22 cellular contexts compared by ENCODE assay signal in the genomic region with DNA sequence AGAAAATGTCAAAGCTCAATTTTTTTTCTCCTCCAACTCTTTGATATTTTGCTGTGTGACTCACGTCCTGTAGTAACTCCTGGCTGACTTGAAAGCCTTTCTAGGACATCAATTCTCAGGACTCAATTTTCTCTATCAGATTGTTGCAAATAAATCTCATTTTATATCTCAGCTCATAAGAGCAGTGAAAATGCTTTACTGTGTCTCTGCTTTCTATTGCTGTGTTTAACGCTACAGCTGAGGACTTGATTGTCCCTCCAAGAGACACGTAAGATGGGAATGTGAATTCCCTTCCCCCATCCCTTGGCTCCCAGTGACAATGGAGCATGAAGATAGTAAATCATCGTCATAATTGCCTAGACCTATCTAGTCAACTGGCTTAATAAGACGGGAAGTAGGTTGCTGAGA. TPM values are rescaled to one million over a fixed set of nuclear protein-coding genes. Genes with fewer than 3 reads are reported as not detected.
DNase-seq lines count a peak whose midpoint lies in the region; ATAC-seq, FAIRE-seq and TF ChIP-seq lines count a peak whose summit lies in the region.
"Had no signal": no experiment of that assay in that cellular context is flagged by ENCODE, and none has a peak within 500 bp of the region (broad histone marks: within the 10 kb centered on the region; RNA-seq: fewer than 3 reads in every experiment).

No MANE protein-coding gene starts in this region.

- H3K79me2 ChIP-seq in H1 (ENCODE audit: control insufficient read depth in 1 of 2, insufficient read depth in 2 of 2, low read length in 2 of 2), result no peaks in the 10 kb centered on the region

- peaks cover 28% of the 10 kb centered on the region for H3K4me1 Mint-ChIP-seq in mesothelial cell of epicardium
- peaks cover 0 to 6% of the 10 kb centered on the region in 2 donors for H3K4me1 Mint-ChIP-seq in natural killer cell treated with Interleukin-12 subunit alpha and Interleukin-12 subunit beta and Interleukin-15 and Interleukin-18, amount 100 ng/mL, for 72 hours (ENCODE audit: low read depth in 2 of 2)
- H3K4me1 Mint-ChIP-seq: activated CD8-positive, alpha-beta memory T cell treated with anti-CD3 and anti-CD28 coated beads, Interleukin-2, amount 10 ng/mL, durations not matched to agents 7 days and 5 days; stimulated activated naive CD8-positive, alpha-beta T cell treated with anti-CD3 and anti-CD28 coated beads, Interleukin-15, amount 100 ng/mL, for 72 hours had no signal

- TF ChIP-seq EP300 in H1 (IDR thresholded peaks at IDR 0.05; ENCODE audit: borderline replicate concordance in 1 of 2, low read depth in 2 of 2, low read length in 2 of 2), result no peak

- no peak overlapping the region for H3K14ac ChIP-seq in H1 (ENCODE audit: insufficient read length)

- H2AK5ac ChIP-seq in H1 (ENCODE audit: low read depth, low read length), result no peak overlapping the region

- CTCF ChIA-PET in H1 (lab: Charles Lee; ENCODE audit: partially characterized antibody), result interaction anchor here (1.4 kb wide), 1 partner anchor 15 kb away, joined by 5 read pairs; no protein-coding TSS in a partner anchor

- H3K4me3 ChIP-seq in H1 (ENCODE audit: extremely low read depth in 1 of 4, insufficient read depth in 2 of 4, low read depth in 3 of 4, low read length in 4 of 4), result no peak overlapping the region
- no peak overlapping the region for H3K4me3 ChIP-seq in tibial artery
- H3K4me3 ChIP-seq: BLaER1, left lung had no signal

- no peak overlapping the region for H3K18ac ChIP-seq in H1 (ENCODE audit: extremely low read depth, low read length)

- POLR2A ChIA-PET in H1 (lab: Charles Lee; ENCODE audit: partially characterized antibody), result no interaction called here

- TF ChIP-seq CTCF in H1 (IDR thresholded peaks at IDR 0.05; ENCODE audit: control extremely low read depth in 1 of 3, insufficient read depth in 1 of 3, low read depth in 1 of 3, low read length in 3 of 3) (no peak), mesothelial cell of epicardium (IDR thresholded peaks at IDR 0.05; ENCODE audit: unreplicated experiment) (no peak), tibial artery (IDR thresholded peaks at IDR 0.05) (no peak)

- WGBS in H1 (ENCODE audit: extremely low coverage in 1 of 2, insufficient coverage in 1 of 2, insufficient read length in 1 of 2, insufficient replicate concordance in 2 of 2, low coverage in 1 of 2, low lambda C conversion rate in 2 of 2, missing lambda C conversion rate in 1 of 2), 2 experiments, result 84% methylated on average over 5 of the region's 5 CpGs; no CpG with 5 or more reads in 1 of the 2 experiments

- H3K9me3 Mint-ChIP-seq in mesothelial cell of epicardium, result peaks cover 8% of the 10 kb centered on the region
- H3K9me3 Mint-ChIP-seq in natural killer cell treated with Interleukin-12 subunit alpha and Interleukin-12 subunit beta and Interleukin-15 and Interleukin-18, amount 100 ng/mL, for 72 hours, result no peaks in the 10 kb centered on the region
- H3K9me3 Mint-ChIP-seq: stimulated activated naive CD8-positive, alpha-beta T cell treated with anti-CD3 and anti-CD28 coated beads, Interleukin-15, amount 100 ng/mL, for 72 hours; T-helper 1 cell treated with Interleukin-12 subunit alpha and Interleukin-12 subunit beta and Interleukin-4 antibody, amounts not matched to agents 30 μg/mL and 1 μg/mL, for 36 hours had no signal

- no peaks in the 10 kb centered on the region; a peak in 1 of 7 replicates for H3K4me1 ChIP-seq in H1 (replicated peaks in 1 of 4; ENCODE audit: control insufficient read depth in 3 of 4, insufficient read depth in 4 of 4, low read length in 3 of 4)
- no peaks in the 10 kb centered on the region for H3K4me1 ChIP-seq in tibial artery
- H3K4me1 ChIP-seq: BLaER1, left lung had no signal

- H4K5ac ChIP-seq in H1 (ENCODE audit: insufficient read length, low read depth, low read length), result no peak overlapping the region

- peak overlapping the region; percentile 91 for H3K27ac Mint-ChIP-seq in mesothelial cell of epicardium
- no peak overlapping the region for H3K27ac Mint-ChIP-seq in natural killer cell treated with Interleukin-12 subunit alpha and Interleukin-12 subunit beta and Interleukin-15 and Interleukin-18, amount 100 ng/mL, for 72 hours
- H3K27ac Mint-ChIP-seq: activated CD8-positive, alpha-beta memory T cell treated with anti-CD3 and anti-CD28 coated beads, Interleukin-2, amount 10 ng/mL, durations not matched to agents 7 days and 5 days; progenitor cell of endocrine pancreas; stimulated activated naive CD8-positive, alpha-beta T cell treated with anti-CD3 and anti-CD28 coated beads, Interleukin-15, amount 100 ng/mL, for 72 hours; T-helper 1 cell treated with Interleukin-12 subunit alpha and Interleukin-12 subunit beta and Interleukin-4 antibody, amounts not matched to agents 30 μg/mL and 1 μg/mL, for 36 hours had no signal

- H3K23ac ChIP-seq in H1 (ENCODE audit: insufficient read length), result no peak overlapping the region

- H4K8ac ChIP-seq in H1 (ENCODE audit: extremely low read depth, insufficient read depth, low read length), result no peak overlapping the region

- H3K27ac ChIP-seq in H1 (ENCODE audit: low read depth, low read length) (no peak overlapping the region), tibial artery (no peak overlapping the region)
- H3K27ac ChIP-seq: BLaER1, left lung, RWPE1 had no signal

- no peak overlapping the region for H3K4ac ChIP-seq in H1 (replicated peaks; ENCODE audit: insufficient read length, low read depth, low read length)

- no peak overlapping the region for H2BK12ac ChIP-seq in H1 (ENCODE audit: low read depth, low read length)

- no peak for TF ChIP-seq RAD21 in H1 (IDR thresholded peaks at IDR 0.05 in 1 of 2, conservative IDR thresholded peaks at IDR 0.05 in 1 of 2; ENCODE audit: low read depth in 2 of 2, low read length in 2 of 2)

- H3K9ac ChIP-seq in H1 (replicated peaks in 1 of 4; ENCODE audit: extremely low read depth in 1 of 4, low read depth in 3 of 4, low read length in 3 of 4), result no peak overlapping the region
- H3K9ac ChIP-seq: BLaER1 had no signal

- H3K27me3 ChIP-seq in H1 (replicated peaks in 1 of 4; ENCODE audit: control insufficient read depth in 3 of 4, extremely low read depth in 1 of 4, insufficient read depth in 3 of 4, low read length in 3 of 4), result no peaks in the 10 kb centered on the region
- H3K27me3 ChIP-seq in tibial artery, result no peaks in the 10 kb centered on the region
- H3K27me3 ChIP-seq: BLaER1, left lung had no signal

- no peaks in the 10 kb centered on the region; the same call in 1 of the 2 replicates for H3K23me2 ChIP-seq in H1 (ENCODE audit: low read depth, low read length)

- no peaks in the 10 kb centered on the region for H3K27me3 Mint-ChIP-seq in mesothelial cell of epicardium (ENCODE audit: low read depth)
- H3K27me3 Mint-ChIP-seq in natural killer cell treated with Interleukin-12 subunit alpha and Interleukin-12 subunit beta and Interleukin-15 and Interleukin-18, amount 100 ng/mL, for 72 hours, result peaks cover 9 to 10% of the 10 kb centered on the region in 2 donors
- H3K27me3 Mint-ChIP-seq: progenitor cell of endocrine pancreas had no signal

- H4K20me1 ChIP-seq in H1 (replicated peaks in 1 of 2; ENCODE audit: control insufficient read depth in 1 of 2, insufficient read depth in 2 of 2, low read length in 2 of 2), result no peaks in the 10 kb centered on the region
- H4K20me1 ChIP-seq: BLaER1 had no signal

- intact Hi-C loops in tibial artery (cut with DNase I; ENCODE audit: low total_unique reads), result no loop called here

- H2BK120ac ChIP-seq in H1 (replicated peaks; ENCODE audit: low read depth, low read length), result no peak overlapping the region

- no peak overlapping the region for H2BK20ac ChIP-seq in H1 (ENCODE audit: low read length)

- peak overlapping the region; percentile 65 for H3K4me3 Mint-ChIP-seq in mesothelial cell of epicardium
- no peak overlapping the region for H3K4me3 Mint-ChIP-seq in natural killer cell treated with Interleukin-12 subunit alpha and Interleukin-12 subunit beta and Interleukin-15 and Interleukin-18, amount 100 ng/mL, for 72 hours
- H3K4me3 Mint-ChIP-seq: activated CD8-positive, alpha-beta memory T cell treated with anti-CD3 and anti-CD28 coated beads, Interleukin-2, amount 10 ng/mL, durations not matched to agents 7 days and 5 days; stimulated activated naive CD8-positive, alpha-beta T cell treated with anti-CD3 and anti-CD28 coated beads, Interleukin-15, amount 100 ng/mL, for 72 hours; T-helper 1 cell treated with Interleukin-12 subunit alpha and Interleukin-12 subunit beta and Interleukin-4 antibody, amounts not matched to agents 30 μg/mL and 1 μg/mL, for 36 hours had no signal

- H4K91ac ChIP-seq in H1 (replicated peaks; ENCODE audit: insufficient read length, low read length), result no peak overlapping the region

- TF ChIP-seq POLR2A in H1 (IDR thresholded peaks at IDR 0.05; ENCODE audit: control extremely low read depth in 1 of 2, low read depth in 2 of 2, low read length in 2 of 2), result no peak

- peak; percentile 39 for FAIRE-seq in H1 (lab: Jason Lieb, UNC)
- FAIRE-seq: colon had no signal

- H3K36me3 Mint-ChIP-seq in mesothelial cell of epicardium, result no peaks in the 10 kb centered on the region
- H3K36me3 Mint-ChIP-seq in natural killer cell treated with Interleukin-12 subunit alpha and Interleukin-12 subunit beta and Interleukin-15 and Interleukin-18, amount 100 ng/mL, for 72 hours, result no peaks in the 10 kb centered on the region
- H3K36me3 Mint-ChIP-seq: activated CD8-positive, alpha-beta memory T cell treated with anti-CD3 and anti-CD28 coated beads, Interleukin-2, amount 10 ng/mL, durations not matched to agents 7 days and 5 days had no signal

- no peaks in the 10 kb centered on the region for H3K79me1 ChIP-seq in H1 (ENCODE audit: low read depth, low read length)

- no peak for ATAC-seq in natural killer cell treated with Interleukin-12 subunit alpha and Interleukin-12 subunit beta and Interleukin-15 and Interleukin-18, amount 100 ng/mL, for 72 hours
- ATAC-seq: activated CD4-positive, CD25-positive, alpha-beta regulatory T cell treated with anti-CD3 and anti-CD28 coated beads, Interleukin-2, amount 50 U/mL, for 24 hours; activated CD8-positive, alpha-beta memory T cell treated with anti-CD3 and anti-CD28 coated beads, Interleukin-2, amount 10 ng/mL, durations not matched to agents 7 days and 5 days; esophagus mucosa; left lung had no signal

- DNase-seq in Daoy (ENCODE audit: low read depth) (peak; percentile 5), NCI-H460 (ENCODE audit: extremely low read depth, low read depth) (peak; percentile 49), H1 (ENCODE audit: low read depth in 1 of 2, low spot score in 2 of 2) (no peak), mesothelial cell of epicardium (ENCODE audit: low spot score in 2 of 2, unreplicated experiment in 2 of 2) (no peak), HuH-7 (ENCODE audit: low spot score) (no peak), tibial artery (no peak), NCI-H748 treated with DMSO at 0.1 percent for 48 hours (lab: John Stamatoyannopoulos, UW) (no peak)
- no peak for DNase-seq in natural killer cell treated with Interleukin-12 subunit alpha and Interleukin-12 subunit beta and Interleukin-15 and Interleukin-18, amount 100 ng/mL, for 72 hours (ENCODE audit: low spot score)
- DNase-seq: activated CD8-positive, alpha-beta memory T cell treated with anti-CD3 and anti-CD28 coated beads, Interleukin-2, amount 10 ng/mL, durations not matched to agents 7 days and 5 days; activated effector memory CD4-positive, alpha-beta T cell treated with anti-CD3 and anti-CD28 coated beads, Interleukin-2, amount 50 U/mL, for 16 hours; DMS53; left lung; NCI-H187 treated with DMSO at 0.1 percent for 48 hours; NCI-H526 treated with DMSO at 0.1 percent for 48 hours; stimulated activated naive CD8-positive, alpha-beta T cell treated with anti-CD3 and anti-CD28 coated beads, Interleukin-15, amount 100 ng/mL, for 72 hours had no signal

- peak overlapping the region; percentile 75; the same call in 1 of the 2 replicates for H2BK15ac ChIP-seq in H1 (ENCODE audit: low read length)

- 0 out of 2 replicates have a peak overlapping the region, but pooled peaks have one; percentile 18 for H2AFZ ChIP-seq in H1 (ENCODE audit: low read length)

- no peak overlapping the region for H3K4me2 ChIP-seq in H1 (ENCODE audit: insufficient read depth in 1 of 2, low read depth in 2 of 2, low read length in 2 of 2)
- H3K4me2 ChIP-seq: BLaER1 had no signal

- H3K56ac ChIP-seq in H1 (replicated peaks; ENCODE audit: insufficient read length, low read depth, low read length), result no peak overlapping the region

- no peak overlapping the region for H2BK5ac ChIP-seq in H1 (ENCODE audit: low read depth, low read length)

- H3K36me3 ChIP-seq in H1 (ENCODE audit: control insufficient read depth in 2 of 4, insufficient read depth in 4 of 4, low read length in 3 of 4) (no peaks in the 10 kb centered on the region), tibial artery (no peaks in the 10 kb centered on the region)
- H3K36me3 ChIP-seq: BLaER1, left lung had no signal

- 0 out of 4 replicates have a peak, but pooled peaks cover 0 to 2% of the 10 kb centered on the region in 2 experiments for H3K9me3 ChIP-seq in H1 (ENCODE audit: insufficient read depth in 2 of 2, low read depth in 1 of 2, low read length in 1 of 2)
- H3K9me3 ChIP-seq in tibial artery, result no peaks in the 10 kb centered on the region
- H3K9me3 ChIP-seq: BLaER1, left lung had no signal

RNA-seq across cellular contexts. Expression of gene CBR4, which starts 20.5 kb away (rescaled TPM):
- total RNA-seq in Daoy (2014; rRNA removed; shearing (Covaris generic)), result 3.4 and 5.8 TPM in 2 replicates
- 12.4 and 14.8 TPM in 2 replicates for total RNA-seq in NCI-H460 (2014; rRNA removed; shearing (Covaris generic))
- 23.0 and 31.2 TPM in 2 replicates for polyA plus RNA-seq in NCI-H460 (2014; cell fraction: nucleus; rRNA removed)
- 29.5 and 30.6 TPM in 2 replicates for total RNA-seq in H1 (2021; fragmentation: NEBNext Ultra II Directional; extraction: Animal tissue kit (Norgen Biotek cat#: 25700))
- 7.3 and 8.6 TPM in 2 replicates for polyA plus RNA-seq in H1 (2011; rRNA removed)
- 10.4 TPM for polyA plus RNA-seq in H1 (2011; cell fraction: cytosol; rRNA removed)
- polyA plus RNA-seq in H1 (2011; cell fraction: nucleus; rRNA removed), result 6.0 TPM
- 12.7 to 16.0 TPM (median 15.1 TPM) in 4 replicates for polyA plus RNA-seq in H1 (2012, experiment 1 of 2)
- polyA plus RNA-seq in H1 (2012, experiment 2 of 2), result 1.9 TPM
- polyA plus RNA-seq in H1 (2013, experiment 1 of 2), result 18.1 TPM
- polyA plus RNA-seq in H1 (2013, experiment 2 of 2), result 16.8 TPM
- polyA minus RNA-seq in H1 (2011; rRNA and poly(A)+ RNA removed), result 10.1 and 14.5 TPM in 2 replicates
- polyA minus RNA-seq in H1 (2011; cell fraction: cytosol; rRNA and poly(A)+ RNA removed), result 9.8 TPM
- 21.6 TPM for polyA minus RNA-seq in H1 (2011; cell fraction: nucleus; rRNA and poly(A)+ RNA removed)
- 44.9 to 46.3 TPM (median 45.8 TPM) in 3 replicates for total RNA-seq in mesothelial cell of epicardium
- total RNA-seq in natural killer cell treated with Interleukin-12 subunit alpha and Interleukin-12 subunit beta and Interleukin-15 and Interleukin-18, amount 100 ng/mL, for 72 hours, result 10 to 100 TPM in 1 of 2 donors, 1 to 10 TPM in 1; 9.2 to 21.6 TPM

Comparison
In these comparisons a context has a peak if more than half of its experiments do, and no peak if none do; other contexts are left out.
1. DNase-seq: peak in Daoy (single experiment) and NCI-H460 (single experiment); none in H1 (0 of 2), mesothelial cell of epicardium (0 of 2), HuH-7 (single experiment), tibial artery (0 of 2), natural killer cell treated with Interleukin-12 subunit alpha and Interleukin-12 subunit beta and Interleukin-15 and Interleukin-18, amount 100 ng/mL, for 72 hours (single experiment) and NCI-H748 treated with DMSO at 0.1 percent for 48 hours (single experiment).